Comparison of ENCODE assay signal across 8 cellular contexts in genomic region chr5:119255571-119256356, GRCh38.
DNase-seq lines count a peak whose midpoint lies in the region; ATAC-seq and TF ChIP-seq lines count a peak whose summit lies in the region.

No MANE protein-coding gene starts in this region.

- intact Hi-C loops in activated T-helper 1 cell treated with anti-CD3 and anti-CD28 coated beads, Interleukin-12 subunit alpha, Interleukin-12 subunit beta, Interleukin-2, Interleukin-4 antibody, amounts not matched to agents 30 ng/mL and 10 ng/mL and 1 ng/mL, durations not matched to agents 14 hours and 24 hours and 36 hours (cut with micrococcal nuclease): loop anchor here (1.0 to 5.0 kb wide), 2 partner anchors 43 to 267 kb away; partner anchors contain the start of gene DTWD2
- intact Hi-C loops in mucosa of descending colon (cut with DNase I, micrococcal nuclease) (no loop called here), ascending aorta (cut with DNase I) (no loop called here)

- H3K27me3 Mint-ChIP-seq in activated T-helper 1 cell treated with anti-CD3 and anti-CD28 coated beads, Interleukin-12 subunit alpha, Interleukin-12 subunit beta, Interleukin-2, Interleukin-4 antibody, amounts not matched to agents 30 ng/mL and 10 ng/mL and 1 ng/mL, durations not matched to agents 14 hours and 24 hours and 36 hours (ENCODE audit: insufficient read depth): no peaks in the 10 kb centered on the region

- H3K27ac Mint-ChIP-seq in activated T-helper 1 cell treated with anti-CD3 and anti-CD28 coated beads, Interleukin-12 subunit alpha, Interleukin-12 subunit beta, Interleukin-2, Interleukin-4 antibody, amounts not matched to agents 30 ng/mL and 10 ng/mL and 1 ng/mL, durations not matched to agents 14 hours and 24 hours and 36 hours: peak overlapping the region; percentile 22

- peak; percentile 33 for DNase-seq in DMS153 (lab: John Stamatoyannopoulos, UW)
- no peak for DNase-seq in DMS153 treated with DMSO at 0.1 percent for 48 hours (lab: John Stamatoyannopoulos, UW; ENCODE audit: unreplicated experiment)
- DNase-seq in activated T-helper 1 cell treated with anti-CD3 and anti-CD28 coated beads, Interleukin-12 subunit alpha, Interleukin-12 subunit beta, Interleukin-2, Interleukin-4 antibody, amounts not matched to agents 30 ng/mL and 10 ng/mL and 1 ng/mL, durations not matched to agents 14 hours and 24 hours and 36 hours (ENCODE audit: low spot score): no peak
- peak; percentile 84 to 85 (median 84) for DNase-seq in mucosa of descending colon
- DNase-seq in ascending aorta (ENCODE audit: low spot score in 2 of 2): no peak
- no peak for DNase-seq in activated CD4-positive, alpha-beta T cell treated with anti-CD3 and anti-CD28 coated beads for 48 hours

- H3K9me3 ChIP-seq in mucosa of descending colon (peaks cover 7% of the 10 kb centered on the region), ascending aorta (no peaks in the 10 kb centered on the region)

- TF ChIP-seq CTCF in mucosa of descending colon (IDR thresholded peaks at IDR 0.05) (no peak), ascending aorta (IDR thresholded peaks at IDR 0.05) (no peak)

- H3K36me3 ChIP-seq in mucosa of descending colon (ENCODE audit: low read depth) (no peaks in the 10 kb centered on the region), ascending aorta (no peaks in the 10 kb centered on the region)

- no peak overlapping the region for H3K27ac ChIP-seq in ascending aorta

- ATAC-seq in mucosa of descending colon (peak; percentile 99), GM21529 (IDR thresholded peaks at IDR 0.05; ENCODE audit: unreplicated experiment) (no peak)

- no peak overlapping the region for H3K4me3 Mint-ChIP-seq in activated T-helper 1 cell treated with anti-CD3 and anti-CD28 coated beads, Interleukin-12 subunit alpha, Interleukin-12 subunit beta, Interleukin-2, Interleukin-4 antibody, amounts not matched to agents 30 ng/mL and 10 ng/mL and 1 ng/mL, durations not matched to agents 14 hours and 24 hours and 36 hours

- H3K4me3 ChIP-seq in mucosa of descending colon (no peak overlapping the region), ascending aorta (no peak overlapping the region)

- peaks cover 10% of the 10 kb centered on the region for H3K4me1 Mint-ChIP-seq in activated T-helper 1 cell treated with anti-CD3 and anti-CD28 coated beads, Interleukin-12 subunit alpha, Interleukin-12 subunit beta, Interleukin-2, Interleukin-4 antibody, amounts not matched to agents 30 ng/mL and 10 ng/mL and 1 ng/mL, durations not matched to agents 14 hours and 24 hours and 36 hours (ENCODE audit: low read depth)

- H3K36me3 Mint-ChIP-seq in activated T-helper 1 cell treated with anti-CD3 and anti-CD28 coated beads, Interleukin-12 subunit alpha, Interleukin-12 subunit beta, Interleukin-2, Interleukin-4 antibody, amounts not matched to agents 30 ng/mL and 10 ng/mL and 1 ng/mL, durations not matched to agents 14 hours and 24 hours and 36 hours (ENCODE audit: low read depth): peaks cover 22% of the 10 kb centered on the region

- peaks cover 37% of the 10 kb centered on the region for H3K9me3 Mint-ChIP-seq in activated T-helper 1 cell treated with anti-CD3 and anti-CD28 coated beads, Interleukin-12 subunit alpha, Interleukin-12 subunit beta, Interleukin-2, Interleukin-4 antibody, amounts not matched to agents 30 ng/mL and 10 ng/mL and 1 ng/mL, durations not matched to agents 14 hours and 24 hours and 36 hours

- H3K4me1 ChIP-seq in mucosa of descending colon (ENCODE audit: low read depth) (no peaks in the 10 kb centered on the region), ascending aorta (no peaks in the 10 kb centered on the region)

- no peaks in the 10 kb centered on the region for H3K27me3 ChIP-seq in ascending aorta

- no peak for TF ChIP-seq EP300 in Ishikawa (IDR thresholded peaks at IDR 0.05; ENCODE audit: borderline replicate concordance)

- peak; percentile 45 for TF ChIP-seq RAD21 in Ishikawa (IDR thresholded peaks at IDR 0.05; ENCODE audit: low read depth)

TF ChIP-seq in Ishikawa, 13 proteins besides CTCF, POLR2A, EP300 and RAD21:
- no peak for TF ChIP-seq USF1 (IDR thresholded peaks at IDR 0.05)
- no peak for TF ChIP-seq EGR1 (IDR thresholded peaks at IDR 0.05)
- no peak for TF ChIP-seq TAF1 (IDR thresholded peaks at IDR 0.05; ENCODE audit: low read depth)
- TF ChIP-seq NFIC (IDR thresholded peaks at IDR 0.05): no peak
- TF ChIP-seq TEAD4 (IDR thresholded peaks at IDR 0.05): no peak
- no peak for TF ChIP-seq TCF12 (IDR thresholded peaks at IDR 0.05; ENCODE audit: low read depth)
- TF ChIP-seq MAX (IDR thresholded peaks at IDR 0.05): no peak
- no peak for TF ChIP-seq CREB1 (IDR thresholded peaks at IDR 0.05; ENCODE audit: low read depth)
- TF ChIP-seq CEBPB (IDR thresholded peaks at IDR 0.05): no peak
- TF ChIP-seq YY1 (IDR thresholded peaks at IDR 0.05; ENCODE audit: low read depth): no peak
- no peak for TF ChIP-seq REST (IDR thresholded peaks at IDR 0.05; ENCODE audit: low read depth)
- no peak for TF ChIP-seq FOXM1 (IDR thresholded peaks at IDR 0.05; ENCODE audit: borderline replicate concordance, low read depth)
- no peak for TF ChIP-seq ZBTB7A (IDR thresholded peaks at IDR 0.05; ENCODE audit: low read depth)
TF ChIP-seq in Ishikawa: peak in this region for 0.

Comparison
In these comparisons a context has a peak if more than half of its experiments do, and no peak if none do; other contexts are left out.
1. DNase-seq: peak in DMS153 (single experiment) and mucosa of descending colon (3 of 3); none in DMS153 treated with DMSO at 0.1 percent for 48 hours (single experiment), activated T-helper 1 cell treated with anti-CD3 and anti-CD28 coated beads, Interleukin-12 subunit alpha, Interleukin-12 subunit beta, Interleukin-2, Interleukin-4 antibody, amounts not matched to agents 30 ng/mL and 10 ng/mL and 1 ng/mL, durations not matched to agents 14 hours and 24 hours and 36 hours (single experiment), ascending aorta (0 of 2) and activated CD4-positive, alpha-beta T cell treated with anti-CD3 and anti-CD28 coated beads for 48 hours (single experiment).